Comparison of ENCODE assay signal across 1 cellular context in genomic region chr5:132099073-132099748, GRCh38.
A peak's percentile ranks its signal among the peaks of the same experiment; 100 is the strongest.
TF ChIP-seq lines count a peak whose summit lies in the region.

No MANE protein-coding gene starts in this region.

TF ChIP-seq in GM12878, 131 proteins besides CTCF, POLR2A, EP300 and RAD21 (continued from another document and continues in another):
- TF ChIP-seq ZNF687 (IDR thresholded peaks at IDR 0.05) (no peak), SIX5 (IDR thresholded peaks at IDR 0.05; ENCODE audit: low read depth, low read length, severe bottlenecking) (no peak), IKZF1 (conservative IDR thresholded peaks at IDR 0.05) (peak; percentile 50), MLLT1 (IDR thresholded peaks at IDR 0.05) (no peak), NRF1 (conservative IDR thresholded peaks at IDR 0.05; ENCODE audit: low read depth, low read length) (no peak), NKRF (conservative IDR thresholded peaks at IDR 0.05) (no peak), CREB1 (IDR thresholded peaks at IDR 0.05; ENCODE audit: low read depth) (no peak), KAT2A (conservative IDR thresholded peaks at IDR 0.05; ENCODE audit: control insufficient read depth, low read depth, low read length) (no peak), ZZZ3 (IDR thresholded peaks at IDR 0.05; ENCODE audit: control insufficient read depth, insufficient read length, low read depth) (no peak), PKNOX1 (IDR thresholded peaks at IDR 0.05) (peak; percentile 93), ZNF217 (IDR thresholded peaks at IDR 0.05) (0 out of 2 replicates have a peak, but pooled peaks have one; percentile 63), ESRRA (IDR thresholded peaks at IDR 0.05; ENCODE audit: low read length) (no peak), HCFC1 (IDR thresholded peaks at IDR 0.05; ENCODE audit: low read length) (no peak), RBBP5 (conservative IDR thresholded peaks at IDR 0.05) (no peak), RCOR1 (conservative IDR thresholded peaks at IDR 0.05; ENCODE audit: low read depth, low read length) (no peak), ZBED1 (IDR thresholded peaks at IDR 0.05; ENCODE audit: borderline replicate concordance) (peak; percentile 84; the same call in 1 of the 2 replicates), SP1 (IDR thresholded peaks at IDR 0.05; ENCODE audit: low read depth, low read length) (no peak), SUZ12 (IDR thresholded peaks at IDR 0.05; ENCODE audit: unreplicated experiment) (no peak), PBX3 (IDR thresholded peaks at IDR 0.05; ENCODE audit: insufficient replicate concordance, low read depth, low read length) (peak; percentile 60), GATAD2B (conservative IDR thresholded peaks at IDR 0.05; ENCODE audit: low read depth) (no peak), TCF7 (IDR thresholded peaks at IDR 0.05; ENCODE audit: borderline replicate concordance) (no peak), BCL11A (IDR thresholded peaks at IDR 0.05; ENCODE audit: low read depth, low read length) (peak; percentile 69), STAT3 (IDR thresholded peaks at IDR 0.05; ENCODE audit: low read depth, low read length) (no peak), SREBF1 (IDR thresholded peaks at IDR 0.05; ENCODE audit: low read length) (peak; percentile 66; the same call in 1 of the 2 replicates), ELK1 (IDR thresholded peaks at IDR 0.05; ENCODE audit: low read depth, low read length) (no peak), NBN (IDR thresholded peaks at IDR 0.05) (0 out of 2 replicates have a peak, but pooled peaks have one; percentile 27), TARDBP (IDR thresholded peaks at IDR 0.05; ENCODE audit: borderline replicate concordance) (no peak), MXI1 (IDR thresholded peaks at IDR 0.05; ENCODE audit: low read depth, low read length) (no peak), SKIL (IDR thresholded peaks at IDR 0.05; ENCODE audit: low read depth, poor library complexity, severe bottlenecking) (peak; percentile 85), SREBF2 (IDR thresholded peaks at IDR 0.05; ENCODE audit: low read length) (no peak), BRCA1 (IDR thresholded peaks at IDR 0.05; ENCODE audit: low read depth, low read length) (no peak), LARP7 (IDR thresholded peaks at IDR 0.05) (no peak), RUNX3 (IDR thresholded peaks at IDR 0.05; ENCODE audit: low read length) (no peak), IRF5 (IDR thresholded peaks at IDR 0.05; ENCODE audit: borderline replicate concordance) (no peak), POLR2AphosphoS5 (IDR thresholded peaks at IDR 0.05; ENCODE audit: low read length) (no peak), NR2F1 (conservative IDR thresholded peaks at IDR 0.05) (peak; percentile 68), CEBPB (IDR thresholded peaks at IDR 0.05; ENCODE audit: borderline replicate concordance in 1 of 2, low read depth in 2 of 2, low read length in 2 of 2) (no peak), TAF1 (IDR thresholded peaks at IDR 0.05; ENCODE audit: borderline replicate concordance, low read depth, low read length) (no peak), WRNIP1 (IDR thresholded peaks at IDR 0.05; ENCODE audit: borderline replicate concordance, low read depth, low read length) (no peak), RAD51 (IDR thresholded peaks at IDR 0.05) (peak; percentile 74), SRF (IDR thresholded peaks at IDR 0.05; ENCODE audit: low read depth in 2 of 2, low read length in 2 of 2) (0 out of 4 replicates have a peak, but pooled peaks of 1 of the 2 experiments have one; percentile 29), ZBTB11 (CRISPR knock-in tag; IDR thresholded peaks at IDR 0.05) (no peak), SMARCA5 (IDR thresholded peaks at IDR 0.05) (no peak), HDGF (IDR thresholded peaks at IDR 0.05) (no peak), ZBTB33 (IDR thresholded peaks at IDR 0.05) (no peak)
